ENCODE assay signal across 1 cellular context in genomic region chr17:18038861-18039534, GRCh38.
TF ChIP-seq lines count a peak whose summit lies in the region.

ATPAF2 (minus strand) TSS chr17:18039168; CDS start chr17:18039013, 155 bp downstream.
GID4 (plus strand) TSS chr17:18039408; CDS start chr17:18039465, 57 bp downstream.

TF ChIP-seq in HepG2, 621 proteins besides CTCF, POLR2A, EP300 and RAD21 (continued from another document and continues in another):
- TF ChIP-seq ZNF18 (CRISPR knock-in tag; IDR thresholded peaks at IDR 0.05; ENCODE audit: insufficient replicate concordance) (no peak), GTF3A (CRISPR knock-in tag; conservative IDR thresholded peaks at IDR 0.05) (peak; percentile 55; the same call in 1 of the 2 replicates), KLF6 (CRISPR knock-in tag; IDR thresholded peaks at IDR 0.05) (0 out of 2 replicates have a peak, but pooled peaks have one; percentile 32), ZNF766 (CRISPR knock-in tag; IDR thresholded peaks at IDR 0.05; ENCODE audit: borderline replicate concordance) (peak; percentile 66; the same call in 1 of the 2 replicates), ELF3 (CRISPR knock-in tag; IDR thresholded peaks at IDR 0.05) (peak; percentile 68; the same call in 1 of the 2 replicates), RXRB (CRISPR knock-in tag; IDR thresholded peaks at IDR 0.05; ENCODE audit: borderline replicate concordance) (peak; percentile 43; the same call in 1 of the 2 replicates), TRAFD1 (CRISPR knock-in tag; IDR thresholded peaks at IDR 0.05; ENCODE audit: borderline replicate concordance) (no peak), HOXA9 (CRISPR knock-in tag; IDR thresholded peaks at IDR 0.05; ENCODE audit: borderline replicate concordance) (no peak), YEATS2 (CRISPR knock-in tag; IDR thresholded peaks at IDR 0.05; ENCODE audit: borderline replicate concordance) (peak; percentile 82; the same call in 1 of the 2 replicates), ISL2 (CRISPR knock-in tag; IDR thresholded peaks at IDR 0.05) (peak; percentile 60; the same call in 1 of the 2 replicates), TEAD2 (CRISPR knock-in tag; IDR thresholded peaks at IDR 0.05) (no peak), USF2 (IDR thresholded peaks at IDR 0.05; ENCODE audit: low read depth, low read length) (peak; percentile 94), USF2 (CRISPR knock-in tag; IDR thresholded peaks at IDR 0.05; ENCODE audit: borderline replicate concordance) (peak; percentile 98; the same call in 1 of the 2 replicates), ZNF570 (CRISPR knock-in tag; IDR thresholded peaks at IDR 0.05; ENCODE audit: borderline replicate concordance) (no peak), PCBP1 (IDR thresholded peaks at IDR 0.05; ENCODE audit: borderline replicate concordance, low read depth, low read length) (0 out of 2 replicates have a peak, but pooled peaks have one; percentile 40), HMG20A (CRISPR knock-in tag; IDR thresholded peaks at IDR 0.05; ENCODE audit: borderline replicate concordance) (no peak), ZNF773 (CRISPR knock-in tag; IDR thresholded peaks at IDR 0.05; ENCODE audit: borderline replicate concordance) (no peak), PATZ1 (CRISPR knock-in tag; IDR thresholded peaks at IDR 0.05) (peak; percentile 68), MXD4 (CRISPR knock-in tag; IDR thresholded peaks at IDR 0.05) (peak; percentile 88), ARNTL (CRISPR knock-in tag; IDR thresholded peaks at IDR 0.05) (peak; percentile 70; the same call in 1 of the 2 replicates), ZNF768 (CRISPR knock-in tag; IDR thresholded peaks at IDR 0.05) (peak; percentile 55), ZNF790 (CRISPR knock-in tag; IDR thresholded peaks at IDR 0.05; ENCODE audit: borderline replicate concordance) (no peak), NFE2L1 (CRISPR knock-in tag; IDR thresholded peaks at IDR 0.05; ENCODE audit: borderline replicate concordance) (no peak), ZNF678 (CRISPR knock-in tag; IDR thresholded peaks at IDR 0.05) (0 out of 2 replicates have a peak, but pooled peaks have one; percentile 95), SOX6 (IDR thresholded peaks at IDR 0.05) (no peak), SOX6 (CRISPR knock-in tag; IDR thresholded peaks at IDR 0.05) (peak; percentile 65), ZSCAN22 (CRISPR knock-in tag; IDR thresholded peaks at IDR 0.05) (peak; percentile 64; the same call in 1 of the 2 replicates), ZNF331 (CRISPR knock-in tag; IDR thresholded peaks at IDR 0.05) (peak; percentile 71), ZNF549 (CRISPR knock-in tag; IDR thresholded peaks at IDR 0.05) (no peak), NONO (IDR thresholded peaks at IDR 0.05) (no peak), NONO (CRISPR knock-in tag; conservative IDR thresholded peaks at IDR 0.05) (peak; percentile 84), ZNF605 (CRISPR knock-in tag; IDR thresholded peaks at IDR 0.05) (peak; percentile 67), TAF15 (IDR thresholded peaks at IDR 0.05; ENCODE audit: low read depth, low read length, poor library complexity, severe bottlenecking) (no peak), SRY (CRISPR knock-in tag; IDR thresholded peaks at IDR 0.05) (0 out of 2 replicates have a peak, but pooled peaks have one; percentile 62), NPAS2 (CRISPR knock-in tag; IDR thresholded peaks at IDR 0.05; ENCODE audit: borderline replicate concordance) (no peak), HNRNPUL1 (IDR thresholded peaks at IDR 0.05; ENCODE audit: low read depth, low read length) (no peak; the same call in 1 of the 2 replicates), KDM3A (CRISPR knock-in tag; IDR thresholded peaks at IDR 0.05; ENCODE audit: low read depth) (peak; percentile 53), ZNF772 (CRISPR knock-in tag; IDR thresholded peaks at IDR 0.05) (peak; percentile 49; the same call in 1 of the 2 replicates), HOXA3 (CRISPR knock-in tag; IDR thresholded peaks at IDR 0.05) (peak; percentile 94), KLF13 (CRISPR knock-in tag; IDR thresholded peaks at IDR 0.05) (no peak), TBP (CRISPR knock-in tag; IDR thresholded peaks at IDR 0.05) (0 out of 2 replicates have a peak, but pooled peaks have one; percentile 37)
- TF ChIP-seq, protein P1, sequence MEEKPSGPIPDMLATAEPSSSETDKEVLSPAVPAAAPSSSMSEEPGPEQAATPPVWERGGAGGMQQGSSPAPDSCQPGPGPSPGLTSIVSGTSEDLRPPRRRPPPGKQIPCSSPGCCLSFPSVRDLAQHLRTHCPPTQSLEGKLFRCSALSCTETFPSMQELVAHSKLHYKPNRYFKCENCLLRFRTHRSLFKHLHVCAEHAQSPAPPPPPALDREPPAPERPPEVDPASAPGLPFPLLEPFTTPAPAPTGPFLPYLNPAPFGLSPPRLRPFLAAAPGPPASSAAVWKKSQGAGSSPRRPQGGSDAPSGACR (CRISPR knock-in tag; IDR thresholded peaks at IDR 0.05): peak; percentile 54; the same call in 1 of the 2 replicates
- TF ChIP-seq, protein P2, sequence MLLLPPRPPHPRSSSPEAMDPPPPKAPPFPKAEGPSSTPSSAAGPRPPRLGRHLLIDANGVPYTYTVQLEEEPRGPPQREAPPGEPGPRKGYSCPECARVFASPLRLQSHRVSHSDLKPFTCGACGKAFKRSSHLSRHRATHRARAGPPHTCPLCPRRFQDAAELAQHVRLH (CRISPR knock-in tag; IDR thresholded peaks at IDR 0.05; ENCODE audit: borderline replicate concordance, low read depth): peak; percentile 46; the same call in 1 of the 2 replicates
- TF ChIP-seq, protein P3, sequence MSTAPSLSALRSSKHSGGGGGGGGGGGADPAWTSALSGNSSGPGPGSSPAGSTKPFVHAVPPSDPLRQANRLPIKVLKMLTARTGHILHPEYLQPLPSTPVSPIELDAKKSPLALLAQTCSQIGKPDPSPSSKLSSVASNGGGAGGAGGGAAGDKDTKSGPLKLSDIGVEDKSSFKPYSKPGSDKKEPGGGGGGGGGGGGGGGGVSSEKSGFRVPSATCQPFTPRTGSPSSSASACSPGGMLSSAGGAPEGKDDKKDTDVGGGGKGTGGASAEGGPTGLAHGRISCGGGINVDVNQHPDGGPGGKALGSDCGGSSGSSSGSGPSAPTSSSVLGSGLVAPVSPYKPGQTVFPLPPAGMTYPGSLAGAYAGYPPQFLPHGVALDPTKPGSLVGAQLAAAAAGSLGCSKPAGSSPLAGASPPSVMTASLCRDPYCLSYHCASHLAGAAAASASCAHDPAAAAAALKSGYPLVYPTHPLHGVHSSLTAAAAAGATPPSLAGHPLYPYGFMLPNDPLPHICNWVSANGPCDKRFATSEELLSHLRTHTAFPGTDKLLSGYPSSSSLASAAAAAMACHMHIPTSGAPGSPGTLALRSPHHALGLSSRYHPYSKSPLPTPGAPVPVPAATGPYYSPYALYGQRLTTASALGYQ (CRISPR knock-in tag; IDR thresholded peaks at IDR 0.05): peak; percentile 57; the same call in 1 of the 2 replicates
- TF ChIP-seq, protein P4, sequence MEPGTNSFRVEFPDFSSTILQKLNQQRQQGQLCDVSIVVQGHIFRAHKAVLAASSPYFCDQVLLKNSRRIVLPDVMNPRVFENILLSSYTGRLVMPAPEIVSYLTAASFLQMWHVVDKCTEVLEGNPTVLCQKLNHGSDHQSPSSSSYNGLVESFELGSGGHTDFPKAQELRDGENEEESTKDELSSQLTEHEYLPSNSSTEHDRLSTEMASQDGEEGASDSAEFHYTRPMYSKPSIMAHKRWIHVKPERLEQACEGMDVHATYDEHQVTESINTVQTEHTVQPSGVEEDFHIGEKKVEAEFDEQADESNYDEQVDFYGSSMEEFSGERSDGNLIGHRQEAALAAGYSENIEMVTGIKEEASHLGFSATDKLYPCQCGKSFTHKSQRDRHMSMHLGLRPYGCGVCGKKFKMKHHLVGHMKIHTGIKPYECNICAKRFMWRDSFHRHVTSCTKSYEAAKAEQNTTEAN (CRISPR knock-in tag; conservative IDR thresholded peaks at IDR 0.05): peak; percentile 79
- TF ChIP-seq, protein P5, sequence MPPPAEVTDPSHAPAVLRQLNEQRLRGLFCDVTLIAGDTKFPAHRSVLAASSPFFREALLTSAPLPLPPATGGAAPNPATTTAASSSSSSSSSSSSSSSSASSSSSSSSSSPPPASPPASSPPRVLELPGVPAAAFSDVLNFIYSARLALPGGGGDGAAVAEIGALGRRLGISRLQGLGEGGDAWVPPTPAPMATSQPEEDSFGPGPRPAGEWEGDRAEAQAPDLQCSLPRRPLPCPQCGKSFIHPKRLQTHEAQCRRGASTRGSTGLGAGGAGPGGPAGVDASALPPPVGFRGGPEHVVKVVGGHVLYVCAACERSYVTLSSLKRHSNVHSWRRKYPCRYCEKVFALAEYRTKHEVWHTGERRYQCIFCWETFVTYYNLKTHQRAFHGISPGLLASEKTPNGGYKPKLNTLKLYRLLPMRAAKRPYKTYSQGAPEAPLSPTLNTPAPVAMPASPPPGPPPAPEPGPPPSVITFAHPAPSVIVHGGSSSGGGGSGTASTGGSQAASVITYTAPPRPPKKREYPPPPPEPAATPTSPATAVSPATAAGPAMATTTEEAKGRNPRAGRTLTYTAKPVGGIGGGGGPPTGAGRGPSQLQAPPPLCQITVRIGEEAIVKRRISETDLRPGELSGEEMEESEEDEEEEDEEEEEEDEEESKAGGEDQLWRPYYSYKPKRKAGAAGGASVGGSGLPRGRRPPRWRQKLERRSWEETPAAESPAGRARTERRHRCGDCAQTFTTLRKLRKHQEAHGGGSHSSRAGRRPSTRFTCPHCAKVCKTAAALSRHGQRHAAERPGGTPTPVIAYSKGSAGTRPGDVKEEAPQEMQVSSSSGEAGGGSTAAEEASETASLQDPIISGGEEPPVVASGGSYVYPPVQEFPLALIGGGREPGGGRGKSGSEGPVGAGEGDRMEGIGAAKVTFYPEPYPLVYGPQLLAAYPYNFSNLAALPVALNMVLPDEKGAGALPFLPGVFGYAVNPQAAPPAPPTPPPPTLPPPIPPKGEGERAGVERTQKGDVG (CRISPR knock-in tag; IDR thresholded peaks at IDR 0.05; ENCODE audit: borderline replicate concordance): no peak
- TF ChIP-seq, protein P6, sequence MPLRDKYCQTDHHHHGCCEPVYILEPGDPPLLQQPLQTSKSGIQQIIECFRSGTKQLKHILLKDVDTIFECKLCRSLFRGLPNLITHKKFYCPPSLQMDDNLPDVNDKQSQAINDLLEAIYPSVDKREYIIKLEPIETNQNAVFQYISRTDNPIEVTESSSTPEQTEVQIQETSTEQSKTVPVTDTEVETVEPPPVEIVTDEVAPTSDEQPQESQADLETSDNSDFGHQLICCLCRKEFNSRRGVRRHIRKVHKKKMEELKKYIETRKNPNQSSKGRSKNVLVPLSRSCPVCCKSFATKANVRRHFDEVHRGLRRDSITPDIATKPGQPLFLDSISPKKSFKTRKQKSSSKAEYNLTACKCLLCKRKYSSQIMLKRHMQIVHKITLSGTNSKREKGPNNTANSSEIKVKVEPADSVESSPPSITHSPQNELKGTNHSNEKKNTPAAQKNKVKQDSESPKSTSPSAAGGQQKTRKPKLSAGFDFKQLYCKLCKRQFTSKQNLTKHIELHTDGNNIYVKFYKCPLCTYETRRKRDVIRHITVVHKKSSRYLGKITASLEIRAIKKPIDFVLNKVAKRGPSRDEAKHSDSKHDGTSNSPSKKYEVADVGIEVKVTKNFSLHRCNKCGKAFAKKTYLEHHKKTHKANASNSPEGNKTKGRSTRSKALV (CRISPR knock-in tag; IDR thresholded peaks at IDR 0.05): peak; percentile 63; the same call in 1 of the 2 replicates
